ENCODE assay signal across 9 cellular contexts in the genomic region with DNA sequence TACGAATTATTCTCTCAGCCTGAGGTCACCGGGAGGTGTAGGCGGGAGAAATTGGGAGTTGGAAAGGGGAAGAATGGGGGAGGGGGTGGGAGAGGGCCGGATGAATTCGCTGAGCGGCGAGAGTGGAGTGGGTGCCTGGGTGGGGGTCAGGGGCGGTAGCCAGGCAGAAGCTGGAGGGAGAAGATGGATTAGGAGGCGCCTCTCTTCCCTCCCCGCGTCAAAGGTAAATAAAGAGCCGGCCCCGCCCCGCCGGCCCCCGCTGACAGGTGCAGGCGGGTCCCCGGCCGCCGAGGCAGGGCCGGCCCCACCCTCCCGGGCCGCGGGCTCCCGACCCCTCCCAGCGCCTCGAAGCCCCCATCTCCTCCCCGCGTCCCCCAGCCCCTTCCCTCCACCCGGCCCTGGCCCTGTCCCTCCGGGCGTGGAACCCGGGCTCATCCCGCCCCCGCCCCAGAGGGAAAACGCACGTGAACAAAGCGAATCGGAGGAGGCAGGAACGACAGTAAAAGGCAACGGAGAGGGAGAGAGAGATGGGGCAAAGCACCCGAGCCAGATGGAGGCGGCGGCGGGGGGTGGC. TPM values are rescaled to one million over a fixed set of nuclear protein-coding genes. Genes with fewer than 3 reads are reported as not detected.
DNase-seq lines count a peak whose midpoint lies in the region; ATAC-seq, FAIRE-seq and TF ChIP-seq lines count a peak whose summit lies in the region.
"Had no signal": no experiment of that assay in that cellular context is flagged by ENCODE, and none has a peak within 500 bp of the region (broad histone marks: within the 10 kb centered on the region; RNA-seq: fewer than 3 reads in every experiment).

No MANE protein-coding gene starts in this region.

- H3K4me1 ChIP-seq in iPS-20b (ENCODE audit: insufficient read depth, low read length) (peaks cover 10% of the 10 kb centered on the region; the same call in 1 of the 2 replicates), subcutaneous abdominal adipose tissue (ENCODE audit: control insufficient read depth in 5 of 5, insufficient read depth in 5 of 5, low read length in 5 of 5) (peaks cover 0 to 12% (median 9%) of the 10 kb centered on the region in 5 donors)

- H3K27me3 Mint-ChIP-seq in T-helper 2 cell treated with Interferon-gamma antibody and Interleukin-4, amounts not matched to agents 5 μg/mL and 100 μg/mL, for 36 hours (ENCODE audit: low read depth) = peaks cover 65% of the 10 kb centered on the region
- peaks cover 63% of the 10 kb centered on the region for H3K27me3 Mint-ChIP-seq in activated CD4-positive, alpha-beta memory T cell treated with anti-CD3 and anti-CD28 coated beads, Interleukin-2, amount 10 ng/mL, durations not matched to agents 7 days and 5 days

- no peak for ATAC-seq in HG03460 (IDR thresholded peaks at IDR 0.05; ENCODE audit: unreplicated experiment)

- POLR2A ChIA-PET in activated CD4-positive, alpha-beta memory T cell treated with anti-CD3 and anti-CD28 coated beads, Interleukin-2, amount 10 ng/mL, durations not matched to agents 7 days and 5 days (lab: Charles Lee) = interaction anchor here (1.2 kb wide), 1 partner anchor 23 kb away, joined by 4 read pairs; no protein-coding TSS in a partner anchor

- no peak for FAIRE-seq in GM12892 (lab: Jason Lieb, UNC)

- H3K36me3 ChIP-seq in iPS-20b (ENCODE audit: insufficient read depth, low read depth, low read length) = peaks cover 32% of the 10 kb centered on the region
- no peaks in the 10 kb centered on the region for H3K36me3 ChIP-seq in subcutaneous abdominal adipose tissue (ENCODE audit: control insufficient read depth in 5 of 5, insufficient read depth in 5 of 5, low read length in 5 of 5)

- CTCF ChIA-PET in activated CD4-positive, alpha-beta memory T cell treated with anti-CD3 and anti-CD28 coated beads, Interleukin-2, amount 10 ng/mL, durations not matched to agents 7 days and 5 days (lab: Charles Lee) = interaction anchor here (1.0 to 1.3 kb wide), 2 partner anchors 17 to 146 kb away, joined by 3 to 5 read pairs; no protein-coding TSS in a partner anchor

- H3K36me3 Mint-ChIP-seq in T-helper 2 cell treated with Interferon-gamma antibody and Interleukin-4, amounts not matched to agents 5 μg/mL and 100 μg/mL, for 36 hours (ENCODE audit: low read depth) = no peaks in the 10 kb centered on the region
- no peaks in the 10 kb centered on the region for H3K36me3 Mint-ChIP-seq in activated CD4-positive, alpha-beta memory T cell treated with anti-CD3 and anti-CD28 coated beads, Interleukin-2, amount 10 ng/mL, durations not matched to agents 7 days and 5 days (ENCODE audit: low read depth)

- peak overlapping the region; percentile 81 for H3K4me3 Mint-ChIP-seq in T-helper 2 cell treated with Interferon-gamma antibody and Interleukin-4, amounts not matched to agents 5 μg/mL and 100 μg/mL, for 36 hours
- peak overlapping the region; percentile 80 for H3K4me3 Mint-ChIP-seq in activated CD4-positive, alpha-beta memory T cell treated with anti-CD3 and anti-CD28 coated beads, Interleukin-2, amount 10 ng/mL, durations not matched to agents 7 days and 5 days

- no peak overlapping the region for H3K27ac ChIP-seq in iPS-20b (ENCODE audit: low read length)
- H3K27ac ChIP-seq in subcutaneous abdominal adipose tissue (ENCODE audit: low read depth, low read length) = no peak overlapping the region

- DNase-seq in T-helper 2 cell treated with Interferon-gamma antibody and Interleukin-4, amounts not matched to agents 5 μg/mL and 100 μg/mL, for 36 hours (ENCODE audit: low spot score) = no peak
- DNase-seq in T-helper 2 cell (no peak), GM12892 (ENCODE audit: insufficient read length) (no peak), islet precursor cell (no peak)
- DNase-seq in activated CD4-positive, alpha-beta memory T cell treated with anti-CD3 and anti-CD28 coated beads, Interleukin-2, amount 10 ng/mL, durations not matched to agents 7 days and 5 days = no peak

- H3K9ac ChIP-seq in iPS-20b (ENCODE audit: low read depth, low read length) (peak overlapping the region; percentile 68; the same call in 1 of the 2 replicates), subcutaneous abdominal adipose tissue (ENCODE audit: low read length in 5 of 5) (no peak overlapping the region)

- H3K4me3 ChIP-seq in iPS-20b (ENCODE audit: low read length) (peak overlapping the region; percentile 80), subcutaneous abdominal adipose tissue (ENCODE audit: low read depth in 1 of 5, low read length in 5 of 5) (peak overlapping the region in 3 of 5 donors; percentile 61 to 71 (median 62))

- no peak overlapping the region for H3K27ac Mint-ChIP-seq in T-helper 2 cell treated with Interferon-gamma antibody and Interleukin-4, amounts not matched to agents 5 μg/mL and 100 μg/mL, for 36 hours
- H3K27ac Mint-ChIP-seq in activated CD4-positive, alpha-beta memory T cell treated with anti-CD3 and anti-CD28 coated beads, Interleukin-2, amount 10 ng/mL, durations not matched to agents 7 days and 5 days = no peak overlapping the region

- H3K9me3 ChIP-seq in iPS-20b (ENCODE audit: insufficient read depth, low read depth, low read length) (no peaks in the 10 kb centered on the region), subcutaneous abdominal adipose tissue (ENCODE audit: control insufficient read depth in 5 of 5, low read length in 5 of 5) (no peaks in the 10 kb centered on the region)

- peaks cover 9% of the 10 kb centered on the region for H3K4me1 Mint-ChIP-seq in T-helper 2 cell treated with Interferon-gamma antibody and Interleukin-4, amounts not matched to agents 5 μg/mL and 100 μg/mL, for 36 hours (ENCODE audit: low read depth)
- H3K4me1 Mint-ChIP-seq in activated CD4-positive, alpha-beta memory T cell treated with anti-CD3 and anti-CD28 coated beads, Interleukin-2, amount 10 ng/mL, durations not matched to agents 7 days and 5 days = peaks cover 10% of the 10 kb centered on the region

- H3K27me3 ChIP-seq in iPS-20b (ENCODE audit: insufficient read depth, low read length) (peaks cover 36% of the 10 kb centered on the region), subcutaneous abdominal adipose tissue (ENCODE audit: control insufficient read depth in 5 of 5, insufficient read depth in 4 of 5, low read length in 5 of 5) (peaks cover 13 to 37% (median 19%) of the 10 kb centered on the region in 5 donors)

- H3K9me3 Mint-ChIP-seq in T-helper 2 cell treated with Interferon-gamma antibody and Interleukin-4, amounts not matched to agents 5 μg/mL and 100 μg/mL, for 36 hours = no peaks in the 10 kb centered on the region
- H3K9me3 Mint-ChIP-seq in activated CD4-positive, alpha-beta memory T cell treated with anti-CD3 and anti-CD28 coated beads, Interleukin-2, amount 10 ng/mL, durations not matched to agents 7 days and 5 days = no peaks in the 10 kb centered on the region

- no peak for TF ChIP-seq POLR2A in GM12892 (IDR thresholded peaks at IDR 0.05; ENCODE audit: low read depth, low read length)

RNA-seq across cellular contexts. Expression of a gene that starts 0.9 kb away (rescaled TPM):
- total RNA-seq in activated CD4-positive, alpha-beta memory T cell treated with anti-CD3 and anti-CD28 coated beads, Interleukin-2, amount 10 ng/mL, durations not matched to agents 7 days and 5 days = 1 to 10 TPM; 1.2 TPM
- polyA plus RNA-seq in GM12892 (2012; ENCODE audit: missing spikeins) = not detected

RNA-seq across cellular contexts. Expression of a gene that starts 19.5 kb away (rescaled TPM):
- total RNA-seq in activated CD4-positive, alpha-beta memory T cell treated with anti-CD3 and anti-CD28 coated beads, Interleukin-2, amount 10 ng/mL, durations not matched to agents 7 days and 5 days = 100 to 1,000 TPM; 235 to 249 TPM
- polyA plus RNA-seq in GM12892 (2012; ENCODE audit: missing spikeins) = 26.2 TPM

RNA-seq across cellular contexts. Expression of a gene that starts 45.7 kb away (rescaled TPM):
- total RNA-seq in activated CD4-positive, alpha-beta memory T cell treated with anti-CD3 and anti-CD28 coated beads, Interleukin-2, amount 10 ng/mL, durations not matched to agents 7 days and 5 days = under 1 TPM in 1 of 2 experiments, not detected in 1; 0.10 TPM
- polyA plus RNA-seq in GM12892 (2012; ENCODE audit: missing spikeins) = not detected

RNA-seq across cellular contexts. Expression of a gene that starts 47.0 kb away (rescaled TPM):
- total RNA-seq in activated CD4-positive, alpha-beta memory T cell treated with anti-CD3 and anti-CD28 coated beads, Interleukin-2, amount 10 ng/mL, durations not matched to agents 7 days and 5 days = 1 to 10 TPM; 1.1 to 1.2 TPM
- polyA plus RNA-seq in GM12892 (2012; ENCODE audit: missing spikeins) = 1.5 TPM
- total RNA-seq: Daoy had no signal
